In the genomic region with DNA sequence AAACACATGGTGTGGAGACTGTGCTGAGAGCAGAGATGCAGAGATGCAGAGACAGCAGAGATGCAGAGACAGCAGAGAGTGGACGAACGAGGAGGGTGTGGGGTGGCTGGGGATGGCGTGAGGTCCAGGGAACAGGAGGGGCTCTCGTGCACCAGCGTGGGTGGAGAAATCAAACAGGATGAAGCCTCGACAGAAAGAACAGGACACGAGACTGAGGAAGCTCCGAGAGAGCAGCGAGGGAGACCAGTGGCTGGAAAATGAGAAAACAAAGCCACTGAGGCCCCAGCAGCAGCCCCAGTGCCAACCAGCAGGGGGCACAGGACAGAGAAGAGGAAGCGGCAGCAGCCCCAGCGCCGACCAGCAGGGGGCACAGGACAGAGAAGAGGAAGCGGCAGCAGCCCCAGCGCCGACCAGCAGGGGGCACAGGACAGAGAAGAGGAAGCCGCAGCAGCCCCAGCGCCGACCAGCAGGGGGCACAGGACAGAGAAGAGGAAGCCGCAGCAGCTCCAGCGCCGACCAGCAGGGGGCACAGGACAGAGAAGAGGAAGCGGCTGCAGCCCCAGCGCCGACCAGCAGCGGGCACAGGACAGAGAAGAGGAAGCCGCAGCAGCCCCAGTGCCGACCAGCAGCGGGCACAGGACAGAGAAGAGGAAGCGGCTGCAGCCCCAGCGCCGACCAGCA, we compare ENCODE assay signal across 10 cellular contexts. TPM values are rescaled to one million over a fixed set of nuclear protein-coding genes. Genes with fewer than 3 reads are reported as not detected.
A peak's percentile ranks its signal among the peaks of the same experiment; 100 is the strongest.
DNase-seq lines count a peak whose midpoint lies in the region; ATAC-seq and TF ChIP-seq lines count a peak whose summit lies in the region.
"Not testable (repeated sequence)": the region's sequence is repeated elsewhere in the genome, so short reads cannot be mapped to it uniquely, and the experiment has no call there.
"Had no signal": no experiment of that assay in that cellular context is flagged by ENCODE, and none has a peak within 500 bp of the region (broad histone marks: within the 10 kb centered on the region; RNA-seq: fewer than 3 reads in every experiment).

No MANE protein-coding gene starts in this region.

- not testable (repeated sequence) for H3K9me3 Mint-ChIP-seq in activated CD8-positive, alpha-beta T cell treated with anti-CD3 and anti-CD28 coated beads, Interleukin-2, amount 10 ng/mL, durations not matched to agents 7 days and 5 days (ENCODE audit: insufficient read depth); natural killer cell treated with Interleukin-12 subunit alpha and Interleukin-12 subunit beta and Interleukin-15 and Interleukin-18, amount 100 ng/mL, for 72 hours

- TF ChIP-seq CTCF in GM12875 (IDR thresholded peaks at IDR 0.05; ENCODE audit: borderline replicate concordance, insufficient read depth, low read depth, low read length) = peak; percentile 79

- H3K27me3 Mint-ChIP-seq in activated CD8-positive, alpha-beta T cell treated with anti-CD3 and anti-CD28 coated beads, Interleukin-2, amount 10 ng/mL, durations not matched to agents 7 days and 5 days (ENCODE audit: low read depth); natural killer cell treated with Interleukin-12 subunit alpha and Interleukin-12 subunit beta and Interleukin-15 and Interleukin-18, amount 100 ng/mL, for 72 hours: not testable (repeated sequence)

- not testable (repeated sequence) for H3K4me1 Mint-ChIP-seq in activated CD8-positive, alpha-beta T cell treated with anti-CD3 and anti-CD28 coated beads, Interleukin-2, amount 10 ng/mL, durations not matched to agents 7 days and 5 days (ENCODE audit: low read depth); natural killer cell treated with Interleukin-12 subunit alpha and Interleukin-12 subunit beta and Interleukin-15 and Interleukin-18, amount 100 ng/mL, for 72 hours (ENCODE audit: low read depth in 2 of 2)

- H3K27ac Mint-ChIP-seq in activated CD8-positive, alpha-beta T cell treated with anti-CD3 and anti-CD28 coated beads, Interleukin-2, amount 10 ng/mL, durations not matched to agents 7 days and 5 days = not testable (repeated sequence)
- peak overlapping the region in 1 of 2 donors; percentile 17 for H3K27ac Mint-ChIP-seq in natural killer cell treated with Interleukin-12 subunit alpha and Interleukin-12 subunit beta and Interleukin-15 and Interleukin-18, amount 100 ng/mL, for 72 hours

- H3K36me3 Mint-ChIP-seq in activated CD8-positive, alpha-beta T cell treated with anti-CD3 and anti-CD28 coated beads, Interleukin-2, amount 10 ng/mL, durations not matched to agents 7 days and 5 days (ENCODE audit: low read depth); natural killer cell treated with Interleukin-12 subunit alpha and Interleukin-12 subunit beta and Interleukin-15 and Interleukin-18, amount 100 ng/mL, for 72 hours: not testable (repeated sequence)

- H3K4me3 ChIP-seq in GM12875 (ENCODE audit: low read depth, low read length) = not testable (repeated sequence)

- CTCF ChIA-PET in activated CD8-positive, alpha-beta T cell treated with anti-CD3 and anti-CD28 coated beads, Interleukin-2, amount 10 ng/mL, durations not matched to agents 7 days and 5 days (lab: Charles Lee) = not testable (repeated sequence)

- POLR2A ChIA-PET in activated CD8-positive, alpha-beta T cell treated with anti-CD3 and anti-CD28 coated beads, Interleukin-2, amount 10 ng/mL, durations not matched to agents 7 days and 5 days (lab: Charles Lee) = not testable (repeated sequence)

- not testable (repeated sequence) for H3K4me3 Mint-ChIP-seq in activated CD8-positive, alpha-beta T cell treated with anti-CD3 and anti-CD28 coated beads, Interleukin-2, amount 10 ng/mL, durations not matched to agents 7 days and 5 days
- H3K4me3 Mint-ChIP-seq in natural killer cell treated with Interleukin-12 subunit alpha and Interleukin-12 subunit beta and Interleukin-15 and Interleukin-18, amount 100 ng/mL, for 72 hours = peak overlapping the region; percentile 20

- peak; percentile 28 for DNase-seq in RPMI7951 (ENCODE audit: low read depth)
- peak; percentile 65 for DNase-seq in activated CD8-positive, alpha-beta T cell treated with anti-CD3 and anti-CD28 coated beads, Interleukin-2, amount 10 ng/mL, durations not matched to agents 7 days and 5 days
- DNase-seq in activated naive CD8-positive, alpha-beta T cell treated with anti-CD3 and anti-CD28 coated beads, Interleukin-2, amount 50 U/mL, for 16 hours (ENCODE audit: low read depth, low spot score) = peak; percentile 30
- DNase-seq in germinal center (ENCODE audit: low spot score) = peak; percentile 72
- not testable (repeated sequence) for DNase-seq in natural killer cell treated with Interleukin-12 subunit alpha and Interleukin-12 subunit beta and Interleukin-15 and Interleukin-18, amount 100 ng/mL, for 72 hours (ENCODE audit: low spot score)
- peak; percentile 41 to 58 for DNase-seq in stimulated activated CD4-positive, alpha-beta T cell treated with anti-CD3 and anti-CD28 coated beads, Interleukin-4, amount 100 ng/mL, for 4 hours

- not testable (repeated sequence) for ATAC-seq in activated CD8-positive, alpha-beta T cell treated with anti-CD3 and anti-CD28 coated beads, Interleukin-2, amount 10 ng/mL, durations not matched to agents 7 days and 5 days; natural killer cell treated with Interleukin-12 subunit alpha and Interleukin-12 subunit beta and Interleukin-15 and Interleukin-18, amount 100 ng/mL, for 72 hours

RNA-seq across cellular contexts. Expression of a gene that starts 27.2 kb away (rescaled TPM):
- total RNA-seq in RPMI7951 (2014; rRNA removed; shearing (Covaris generic)) = not detected in 2 replicates
- not detected for total RNA-seq in activated CD8-positive, alpha-beta T cell treated with anti-CD3 and anti-CD28 coated beads, Interleukin-2, amount 10 ng/mL, durations not matched to agents 7 days and 5 days
- total RNA-seq in natural killer cell treated with Interleukin-12 subunit alpha and Interleukin-12 subunit beta and Interleukin-15 and Interleukin-18, amount 100 ng/mL, for 72 hours = not detected
- total RNA-seq: activated B cell treated with CpG ODN at 0.5 μM for 24 hours, fibroblast of villous mesenchyme, omental fat pad had no signal
